Comparison of ENCODE assay signal across 15 cellular contexts in genomic region chr22:24703101-24703500, GRCh38.
DNase-seq lines count a peak whose midpoint lies in the region; ATAC-seq and TF ChIP-seq lines count a peak whose summit lies in the region.
"Had no signal": no experiment of that assay in that cellular context is flagged by ENCODE, and none has a peak within 500 bp of the region (broad histone marks: within the 10 kb centered on the region; RNA-seq: fewer than 3 reads in every experiment).

No MANE protein-coding gene starts in this region.

- WGBS in heart right ventricle, 2 donors: 44 to 46% methylated on average over 11 of the region's 11 CpGs
- WGBS in thyroid gland, 2 donors: 49 to 65% methylated on average over 10 to 11 of the region's 11 CpGs

- no peak overlapping the region for H3K4me3 ChIP-seq in heart right ventricle
- no peak overlapping the region for H3K4me3 ChIP-seq in thyroid gland (replicated peaks in 1 of 3)
- no peak overlapping the region for H3K4me3 ChIP-seq in HAP-1

- ATAC-seq in heart right ventricle (peak; percentile 25 to 92 (median 85)), GM19023 (IDR thresholded peaks at IDR 0.05; ENCODE audit: unreplicated experiment) (no peak), GM21367 (IDR thresholded peaks at IDR 0.05; ENCODE audit: unreplicated experiment) (no peak)

- TF ChIP-seq POLR2A in thyroid gland (IDR thresholded peaks at IDR 0.05): no peak

- H3K36me3 ChIP-seq in heart right ventricle: no peaks in the 10 kb centered on the region
- no peaks in the 10 kb centered on the region for H3K36me3 ChIP-seq in thyroid gland
- no peaks in the 10 kb centered on the region for H3K36me3 ChIP-seq in HAP-1 (replicated peaks)

- H3K9me3 ChIP-seq in heart right ventricle (no peaks in the 10 kb centered on the region), thyroid gland (no peaks in the 10 kb centered on the region), HAP-1 (no peaks in the 10 kb centered on the region)
- H3K9me3 ChIP-seq: SK-N-SH had no signal

- H3K27ac ChIP-seq in heart right ventricle (peak overlapping the region in 1 of 10 donors; percentile 9), thyroid gland (no peak overlapping the region)
- H3K27ac ChIP-seq: 22Rv1, epithelial cell of prostate had no signal

- intact Hi-C loops in heart right ventricle (cut with DNase I): no loop called here
- intact Hi-C loops in thyroid gland (cut with DNase I): loop anchor here (10.0 kb wide), 1 partner anchor 52 kb away; no protein-coding TSS in a partner anchor

- H3K4me1 ChIP-seq in heart right ventricle (peaks cover 0 to 12% (median 3%) of the 10 kb centered on the region in 9 donors), thyroid gland (peaks cover 0 to 20% of the 10 kb centered on the region in 2 donors), HAP-1 (peaks cover 15% of the 10 kb centered on the region)

- no peaks in the 10 kb centered on the region for H3K27me3 ChIP-seq in heart right ventricle
- H3K27me3 ChIP-seq in thyroid gland: no peaks in the 10 kb centered on the region
- H3K27me3 ChIP-seq in HAP-1 (ENCODE audit: low read depth): peaks cover 5% of the 10 kb centered on the region; the same call in 1 of the 2 replicates

- in situ Hi-C loops in SK-MEL-5 (cut with HindIII; ENCODE audit: low pct_unique_long_range_greater_than_20kb, low sequenced_read_pairs): no loop called here
- in situ Hi-C loops in HAP-1 (cut with MboI; ENCODE audit: low sequenced_read_pairs): no loop called here

- DNase-seq in DMS 273 (lab: John Stamatoyannopoulos, UW; ENCODE audit: unreplicated experiment) (peak; percentile 16), DMS 273 treated with DMSO at 0.1 percent for 48 hours (lab: John Stamatoyannopoulos, UW) (no peak), SK-MEL-5 (ENCODE audit: low read depth, low spot score) (peak; percentile 87), heart right ventricle (peak; percentile 45 to 53), thyroid gland (peak; percentile 51 to 53), HAP-1 (ENCODE audit: low spot score in 2 of 2) (no peak)
- DNase-seq: activated CD4-positive, alpha-beta T cell treated with anti-CD3 and anti-CD28 coated beads for 4 hours; activated gamma-delta T cell; central memory CD4-positive, alpha-beta T cell; naive B cell; SK-N-SH had no signal

- TF ChIP-seq CTCF in heart right ventricle (IDR thresholded peaks at IDR 0.05) (no peak), thyroid gland (IDR thresholded peaks at IDR 0.05) (no peak)

Comparison
In these comparisons a context has a peak if more than half of its experiments do, and no peak if none do; other contexts are left out.
1. DNase-seq: peak in DMS 273 (single experiment), SK-MEL-5 (single experiment), heart right ventricle (2 of 2) and thyroid gland (2 of 2); none in DMS 273 treated with DMSO at 0.1 percent for 48 hours (single experiment) and HAP-1 (0 of 2).
2. ATAC-seq: peak in heart right ventricle (8 of 8); none in GM19023 (single experiment) and GM21367 (single experiment).